24 cellular contexts compared by ENCODE assay signal in the genomic region with DNA sequence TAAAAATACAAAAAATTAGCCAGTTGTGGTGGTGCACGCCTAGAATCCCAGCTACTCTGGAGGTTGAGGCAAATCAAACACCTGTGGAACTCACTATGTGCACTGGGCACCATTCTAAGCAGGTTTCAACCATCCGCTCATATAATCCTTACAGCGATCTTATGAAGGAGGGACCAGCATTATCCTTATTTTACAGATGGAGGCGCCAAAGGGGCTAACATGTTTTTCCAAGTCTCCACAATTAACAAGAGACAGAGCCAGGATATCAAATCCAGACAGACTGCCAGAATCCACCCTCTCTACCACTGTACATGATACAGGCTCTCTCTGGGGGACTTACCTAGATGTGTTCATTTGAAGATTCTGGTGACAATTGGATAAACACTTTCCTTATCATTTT.
A peak's percentile ranks its signal among the peaks of the same experiment; 100 is the strongest.
DNase-seq lines count a peak whose midpoint lies in the region; ATAC-seq and TF ChIP-seq lines count a peak whose summit lies in the region.
"Had no signal": no experiment of that assay in that cellular context is flagged by ENCODE, and none has a peak within 500 bp of the region (broad histone marks: within the 10 kb centered on the region; RNA-seq: fewer than 3 reads in every experiment).

No MANE protein-coding gene starts in this region.

- H4K20me1 ChIP-seq in SK-N-SH (ENCODE audit: insufficient read depth), result no peaks in the 10 kb centered on the region

- in situ Hi-C loops in Panc1 (cut with HindIII; ENCODE audit: low pct_unique_long_range_greater_than_20kb, low sequenced_read_pairs), result no loop called here

- H3K4me3 ChIP-seq in SK-N-SH (ENCODE audit: low read depth in 2 of 2, low read length in 1 of 2) (no peak overlapping the region), Panc1 (ENCODE audit: low read depth in 2 of 2, low read length in 2 of 2) (no peak overlapping the region), uterus (no peak overlapping the region), colonic mucosa (no peak overlapping the region)
- H3K4me3 ChIP-seq: A549, SK-N-MC had no signal

- CTCF ChIA-PET in SK-N-SH (lab: Yijun Ruan, JAX) (interaction anchor here (0.8 to 1.1 kb wide), 2 partner anchors 16 to 202 kb away, joined by 3 read pairs; no protein-coding TSS in a partner anchor), Panc1 (lab: Charles Lee) (interaction anchor here (0.6 kb wide), 1 partner anchor 148 kb away, joined by 14 read pairs; no protein-coding TSS in a partner anchor)

- no peak overlapping the region for H3K4me2 ChIP-seq in SK-N-SH
- H3K4me2 ChIP-seq: A549 had no signal

- peak overlapping the region; percentile 95 for H3K27ac Mint-ChIP-seq in endothelial cell (ENCODE audit: unreplicated experiment)
- peak overlapping the region; percentile 37 for H3K27ac Mint-ChIP-seq in stimulated activated memory B cell treated with anti-CD40 and anti-IgM and Interleukin-4, amounts not matched to agents 10 μg/mL and 1 μg/mL and 100 μg/mL, for 72 hours
- H3K27ac Mint-ChIP-seq: CD4-positive, CD25-positive, alpha-beta regulatory T cell; IgD-negative memory B cell had no signal

- H3K27me3 ChIP-seq in SK-N-SH (ENCODE audit: insufficient read depth) (no peaks in the 10 kb centered on the region), Panc1 (ENCODE audit: control insufficient read depth, insufficient read depth, low read length) (no peaks in the 10 kb centered on the region), uterus (no peaks in the 10 kb centered on the region), colonic mucosa (no peaks in the 10 kb centered on the region)

- TF ChIP-seq POLR2A in uterus (IDR thresholded peaks at IDR 0.05), result no peak

- H3K9ac ChIP-seq in SK-N-SH (no peak overlapping the region), colonic mucosa (ENCODE audit: low read depth in 2 of 2, low read length in 2 of 2) (no peak overlapping the region)

- POLR2A ChIA-PET in SK-N-SH (lab: Yijun Ruan, JAX) (no interaction called here), Panc1 (lab: Charles Lee) (no interaction called here)

- no peak overlapping the region for H2AFZ ChIP-seq in SK-N-SH (ENCODE audit: low read depth)

- no peak overlapping the region for H3K27ac ChIP-seq in SK-N-SH (ENCODE audit: low read depth in 2 of 2, low read length in 1 of 2)
- H3K27ac ChIP-seq in Panc1 (ENCODE audit: low read length), result no peak overlapping the region
- no peak overlapping the region for H3K27ac ChIP-seq in uterus
- H3K27ac ChIP-seq in colonic mucosa, result no peak overlapping the region
- H3K27ac ChIP-seq: A549, SK-N-MC had no signal

- H3K79me2 ChIP-seq in SK-N-SH (ENCODE audit: insufficient read depth), result no peaks in the 10 kb centered on the region

- TF ChIP-seq CTCF in SK-N-SH (IDR thresholded peaks at IDR 0.05) (no peak), Panc1 (IDR thresholded peaks at IDR 0.05) (peak; percentile 17; the same call in 1 of the 2 replicates), endothelial cell (IDR thresholded peaks at IDR 0.05; ENCODE audit: unreplicated experiment) (no peak), uterus (IDR thresholded peaks at IDR 0.05) (no peak), colonic mucosa (IDR thresholded peaks at IDR 0.05) (no peak)

- no peak overlapping the region for H3K4me3 Mint-ChIP-seq in endothelial cell (ENCODE audit: unreplicated experiment)
- H3K4me3 Mint-ChIP-seq in stimulated activated memory B cell treated with anti-CD40 and anti-IgM and Interleukin-4, amounts not matched to agents 10 μg/mL and 1 μg/mL and 100 μg/mL, for 72 hours, result no peak overlapping the region
- H3K4me3 Mint-ChIP-seq: CD4-positive, CD25-positive, alpha-beta regulatory T cell had no signal

- H3K36me3 ChIP-seq in SK-N-SH (replicated peaks in 1 of 2; ENCODE audit: control insufficient read depth in 1 of 2, insufficient read depth in 2 of 2, low read length in 1 of 2) (no peaks in the 10 kb centered on the region), Panc1 (ENCODE audit: control insufficient read depth, insufficient read depth, low read length) (no peaks in the 10 kb centered on the region), uterus (no peaks in the 10 kb centered on the region), colonic mucosa (no peaks in the 10 kb centered on the region)

- H3K27me3 Mint-ChIP-seq in endothelial cell (ENCODE audit: unreplicated experiment), result peaks cover 7% of the 10 kb centered on the region
- H3K27me3 Mint-ChIP-seq in stimulated activated memory B cell treated with anti-CD40 and anti-IgM and Interleukin-4, amounts not matched to agents 10 μg/mL and 1 μg/mL and 100 μg/mL, for 72 hours, result no peaks in the 10 kb centered on the region

- H3K9me3 ChIP-seq in SK-N-SH, result no peaks in the 10 kb centered on the region
- no peaks in the 10 kb centered on the region for H3K9me3 ChIP-seq in Panc1 (ENCODE audit: control insufficient read depth, insufficient read depth, low read depth, low read length)
- no peaks in the 10 kb centered on the region for H3K9me3 ChIP-seq in uterus
- no peaks in the 10 kb centered on the region for H3K9me3 ChIP-seq in colonic mucosa
- H3K9me3 ChIP-seq: A549, Caco-2 had no signal

- ATAC-seq in SK-N-SH treated with all-trans-retinoic acid at 6 μM for 48 hours (no peak), Panc1 (no peak)
- ATAC-seq in stimulated activated memory B cell treated with anti-CD40 and anti-IgM and Interleukin-4, amounts not matched to agents 10 μg/mL and 1 μg/mL and 100 μg/mL, for 72 hours, result no peak
- ATAC-seq: A549, HCT116 had no signal

- no peaks in the 10 kb centered on the region for H3K9me2 ChIP-seq in SK-N-SH

- H3F3A ChIP-seq in SK-N-SH (replicated peaks; ENCODE audit: insufficient read depth), result no peaks in the 10 kb centered on the region

- intact Hi-C loops in Panc1 (cut with micrococcal nuclease; ENCODE audit: unreplicated experiment), result no loop called here
- intact Hi-C loops in uterus (cut with DNase I; ENCODE audit: low total_unique reads), result no loop called here
- intact Hi-C loops in colonic mucosa (cut with DNase I), result no loop called here

- no TSS peak for BruUV-seq in Panc1 (replicated peaks; lab: Mats Ljungman, UMichigan)

- no peak for TF ChIP-seq EP300 in SK-N-SH (IDR thresholded peaks at IDR 0.05; ENCODE audit: borderline replicate concordance in 1 of 2, low read depth in 1 of 2, low read length in 1 of 2)

- H3K4me1 ChIP-seq in SK-N-SH (ENCODE audit: control insufficient read depth in 1 of 2, insufficient read depth in 2 of 2, low read depth in 1 of 2, low read length in 1 of 2) (peaks cover 0 to 5% of the 10 kb centered on the region in 2 experiments; a peak in 1 of 4 replicates), Panc1 (ENCODE audit: control insufficient read depth, insufficient read depth, low read length) (no peaks in the 10 kb centered on the region), uterus (no peaks in the 10 kb centered on the region), colonic mucosa (no peaks in the 10 kb centered on the region)
- H3K4me1 ChIP-seq: A549, Caco-2 had no signal

- peaks cover 40% of the 10 kb centered on the region for H3K4me1 Mint-ChIP-seq in endothelial cell (ENCODE audit: unreplicated experiment)
- H3K4me1 Mint-ChIP-seq in stimulated activated memory B cell treated with anti-CD40 and anti-IgM and Interleukin-4, amounts not matched to agents 10 μg/mL and 1 μg/mL and 100 μg/mL, for 72 hours, result peaks cover 37% of the 10 kb centered on the region

- peaks cover 7% of the 10 kb centered on the region for H3K36me3 Mint-ChIP-seq in endothelial cell (ENCODE audit: low read depth, unreplicated experiment)
- H3K36me3 Mint-ChIP-seq in stimulated activated memory B cell treated with anti-CD40 and anti-IgM and Interleukin-4, amounts not matched to agents 10 μg/mL and 1 μg/mL and 100 μg/mL, for 72 hours, result no peaks in the 10 kb centered on the region
- H3K36me3 Mint-ChIP-seq: CD4-positive, CD25-positive, alpha-beta regulatory T cell; IgD-negative memory B cell had no signal

- DNase-seq in SK-N-SH (no peak), Panc1 (ENCODE audit: low read depth, low spot score) (no peak), endothelial cell (ENCODE audit: low spot score) (no peak), uterus (no peak), dedifferentiated amniotic fluid mesenchymal stem cell (ENCODE audit: extremely low spot score) (no peak), colonic mucosa (no peak)
- DNase-seq: Caco-2; CD4-positive, CD25-positive, alpha-beta regulatory T cell; DMS 273 treated with DMSO at 0.1 percent for 48 hours; DND-41; Karpas-422; NCI-H1694; NCI-H2081 treated with DMSO at 0.1 percent for 48 hours; NCI-H446 treated with DMSO at 0.1 percent for 48 hours; NCI-H774; OCI-M1; Right ventricle myocardium superior; T-helper 1 cell had no signal

- peak; percentile 37 for TF ChIP-seq RAD21 in SK-N-SH (IDR thresholded peaks at IDR 0.05; ENCODE audit: low read length)

- H3K9me3 Mint-ChIP-seq in endothelial cell (ENCODE audit: unreplicated experiment), result no peaks in the 10 kb centered on the region
- no peaks in the 10 kb centered on the region for H3K9me3 Mint-ChIP-seq in stimulated activated memory B cell treated with anti-CD40 and anti-IgM and Interleukin-4, amounts not matched to agents 10 μg/mL and 1 μg/mL and 100 μg/mL, for 72 hours
- H3K9me3 Mint-ChIP-seq: IgD-negative memory B cell had no signal

- WGBS in SK-N-SH (ENCODE audit: low lambda C conversion rate), result 63% methylated on average over 3 of the region's 4 CpGs

TF ChIP-seq in SK-N-SH, 30 proteins besides CTCF, POLR2A, EP300 and RAD21 (continues in another document):
- TF ChIP-seq JUND (IDR thresholded peaks at IDR 0.05) (no peak), RCOR1 (IDR thresholded peaks at IDR 0.05; ENCODE audit: low read length) (no peak), TAF1 (IDR thresholded peaks at IDR 0.05; ENCODE audit: borderline replicate concordance, low read depth, low read length) (no peak), RXRA (IDR thresholded peaks at IDR 0.05; ENCODE audit: borderline replicate concordance, low read depth) (no peak), GATA2 (CRISPR knock-in tag; IDR thresholded peaks at IDR 0.05) (no peak), YY1 (IDR thresholded peaks at IDR 0.05; ENCODE audit: low read depth) (no peak), RFX5 (IDR thresholded peaks at IDR 0.05; ENCODE audit: low read length) (no peak)

TF ChIP-seq in SK-N-SH treated with all-trans-retinoic acid at 6 μM for 48 hours, 23 proteins besides CTCF, POLR2A, EP300 and RAD21:
- no peak for TF ChIP-seq TCF4 (CRISPR knock-in tag; IDR thresholded peaks at IDR 0.05; ENCODE audit: borderline replicate concordance)
- TF ChIP-seq ZC3H10 (CRISPR knock-in tag; IDR thresholded peaks at IDR 0.05), result no peak
- no peak for TF ChIP-seq GLIS3 (CRISPR knock-in tag; IDR thresholded peaks at IDR 0.05)
- no peak for TF ChIP-seq ARNTL (CRISPR knock-in tag; IDR thresholded peaks at IDR 0.05; ENCODE audit: borderline replicate concordance, low read depth)
TF ChIP-seq in SK-N-SH treated with all-trans-retinoic acid at 6 μM for 48 hours: peak in this region for 0.
